In genomic region chr12:132190012-132190755, GRCh38 we compare ENCODE assay signal across 8 cellular contexts. TPM values are rescaled to one million over a fixed set of nuclear protein-coding genes. Genes with fewer than 3 reads are reported as not detected.
DNase-seq lines count a peak whose midpoint lies in the region; ATAC-seq and TF ChIP-seq lines count a peak whose summit lies in the region.

No MANE protein-coding gene starts in this region.

- no peak for DNase-seq in BE2C
- DNase-seq in G401 (ENCODE audit: low spot score), result no peak
- no peak for DNase-seq in nucleus accumbens (lab: John Stamatoyannopoulos, UW)
- no peak for DNase-seq in NCI-H774 (lab: John Stamatoyannopoulos, UW)

- TF ChIP-seq RAD21 in Ishikawa (IDR thresholded peaks at IDR 0.05; ENCODE audit: low read depth), result no peak

- H3K36me3 ChIP-seq in BE2C, result no peaks in the 10 kb centered on the region
- H3K36me3 ChIP-seq in duodenal mucosa (ENCODE audit: control insufficient read depth in 1 of 2, insufficient read depth in 2 of 2, low read length in 2 of 2), result no peaks in the 10 kb centered on the region
- no peaks in the 10 kb centered on the region for H3K36me3 ChIP-seq in muscle layer of colon (ENCODE audit: insufficient read depth, low read length)

- H3K27me3 ChIP-seq in BE2C, result peaks cover 98% of the 10 kb centered on the region
- H3K27me3 ChIP-seq in duodenal mucosa (ENCODE audit: control insufficient read depth in 1 of 2, insufficient read depth in 2 of 2, low read length in 2 of 2), result no peaks in the 10 kb centered on the region
- no peaks in the 10 kb centered on the region for H3K27me3 ChIP-seq in muscle layer of colon (ENCODE audit: control insufficient read depth in 1 of 2, insufficient read depth in 2 of 2, low read length in 2 of 2)

- H3K4me1 ChIP-seq in BE2C (peaks cover 10% of the 10 kb centered on the region), duodenal mucosa (ENCODE audit: control insufficient read depth in 1 of 2, insufficient read depth in 2 of 2, low read length in 2 of 2) (peaks cover 11 to 15% of the 10 kb centered on the region in 2 donors), muscle layer of colon (ENCODE audit: insufficient read depth, low read length) (peaks cover 9% of the 10 kb centered on the region)

- TF ChIP-seq EP300 in Ishikawa (IDR thresholded peaks at IDR 0.05; ENCODE audit: borderline replicate concordance), result no peak

- H3K27ac ChIP-seq in duodenal mucosa (ENCODE audit: low read depth, low read length) (no peak overlapping the region), muscle layer of colon (ENCODE audit: low read depth, low read length) (peak overlapping the region; percentile 38)

- H3K9ac ChIP-seq in duodenal mucosa (ENCODE audit: low read depth in 1 of 2, low read length in 2 of 2) (peak overlapping the region; percentile 57 to 59), muscle layer of colon (ENCODE audit: low read length) (peak overlapping the region; percentile 33)

- TF ChIP-seq CTCF in BE2C (IDR thresholded peaks at IDR 0.05; ENCODE audit: low read depth, low read length), result no peak

- H3K9me3 ChIP-seq in BE2C (peaks cover 6% of the 10 kb centered on the region), duodenal mucosa (ENCODE audit: control insufficient read depth in 1 of 2, low read length in 2 of 2) (peaks cover 6 to 9% of the 10 kb centered on the region in 2 donors), muscle layer of colon (ENCODE audit: low read length) (peaks cover 4% of the 10 kb centered on the region)

- ATAC-seq in GM19455 (IDR thresholded peaks at IDR 0.05; ENCODE audit: unreplicated experiment), result peak; percentile 25

- in situ Hi-C loops in G401 (cut with HindIII; ENCODE audit: low sequenced_read_pairs), result no loop called here

- H3K4me3 ChIP-seq in BE2C (ENCODE audit: low read depth, low read length), result peak overlapping the region; percentile 14; the same call in 1 of the 2 replicates
- H3K4me3 ChIP-seq in duodenal mucosa (ENCODE audit: low read depth in 1 of 2, low read length in 2 of 2), result peak overlapping the region; percentile 65 to 70
- peak overlapping the region; percentile 39 to 72 for H3K4me3 ChIP-seq in muscle layer of colon (ENCODE audit: low read depth in 1 of 2, low read length in 2 of 2)

TF ChIP-seq in Ishikawa, 13 proteins besides CTCF, POLR2A, EP300 and RAD21:
- TF ChIP-seq TEAD4 (IDR thresholded peaks at IDR 0.05), result no peak
- 0 out of 2 replicates have a peak, but pooled peaks have one; percentile 59 for TF ChIP-seq ZBTB7A (IDR thresholded peaks at IDR 0.05; ENCODE audit: low read depth)

RNA-seq across cellular contexts. Expression of gene NOC4L, which starts 45.9 kb away (rescaled TPM):
- polyA plus RNA-seq in BE2C (2012; ENCODE audit: insufficient read depth, insufficient read length, low read depth), result 158 TPM
- 40.0 and 44.1 TPM in 2 replicates for total RNA-seq in G401 (2014; rRNA removed; shearing (Covaris generic))

RNA-seq across cellular contexts. Expression of gene DDX51, which starts 46.1 kb away (rescaled TPM):
- 118 TPM for polyA plus RNA-seq in BE2C (2012; ENCODE audit: insufficient read depth, insufficient read length, low read depth)
- total RNA-seq in G401 (2014; rRNA removed; shearing (Covaris generic)), result 24.9 and 28.9 TPM in 2 replicates

Comparison
In these comparisons a context has a peak if more than half of its experiments do, and no peak if none do; other contexts are left out.
1. H3K4me3 ChIP-seq: peak in every context shown above with its lines; median percentile 68 in duodenal mucosa; 56 in muscle layer of colon; 14 in BE2C.